31 cellular contexts compared by ENCODE assay signal in the genomic region with DNA sequence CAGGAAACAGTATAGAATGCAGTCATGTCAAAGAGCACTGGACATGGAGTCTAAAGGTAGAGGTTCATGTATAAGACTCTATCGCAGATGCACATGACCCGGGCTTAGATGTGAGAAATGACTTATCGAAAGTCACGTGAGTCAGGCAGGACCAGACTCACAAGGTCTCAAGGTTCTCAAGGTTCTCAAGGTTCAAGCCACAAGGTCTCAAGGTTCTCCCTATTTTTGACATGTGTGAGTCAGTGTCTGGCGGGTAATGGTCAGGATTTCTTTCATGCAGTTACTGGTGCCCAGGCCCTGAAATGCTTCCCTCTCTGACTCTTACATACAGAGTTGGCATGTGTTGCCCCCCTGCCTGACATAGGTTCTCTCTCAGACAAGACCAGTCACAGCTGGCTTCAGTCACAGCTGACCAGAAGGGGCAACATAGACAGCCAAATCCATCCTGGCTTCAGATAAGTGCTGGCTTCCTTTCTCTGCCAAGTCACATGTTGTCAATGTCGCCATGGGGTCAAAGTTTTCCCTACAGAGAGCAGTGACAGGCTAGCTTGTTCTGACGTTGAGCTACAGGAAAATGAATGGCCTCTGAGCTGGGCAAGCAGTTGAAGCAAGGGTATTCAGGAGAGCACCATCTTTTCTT. TPM values are rescaled to one million over a fixed set of nuclear protein-coding genes. Genes with fewer than 3 reads are reported as not detected.
DNase-seq lines count a peak whose midpoint lies in the region; ATAC-seq and TF ChIP-seq lines count a peak whose summit lies in the region.
"Had no signal": no experiment of that assay in that cellular context is flagged by ENCODE, and none has a peak within 500 bp of the region (broad histone marks: within the 10 kb centered on the region; RNA-seq: fewer than 3 reads in every experiment).

No MANE protein-coding gene starts in this region.

- no peak overlapping the region for H3K27ac ChIP-seq in colonic mucosa
- peak overlapping the region; percentile 81 to 94 (median 94) for H3K27ac ChIP-seq in gastrocnemius medialis
- H3K27ac ChIP-seq: 22Rv1, epithelial cell of prostate, PC-9, thoracic aorta had no signal

- H3K27me3 ChIP-seq in colonic mucosa (no peaks in the 10 kb centered on the region), gastrocnemius medialis (no peaks in the 10 kb centered on the region)

- peak; percentile 2 for DNase-seq in NCI-H146 (lab: John Stamatoyannopoulos, UW)
- no peak for DNase-seq in NCI-H146 treated with DMSO at 0.1 percent for 48 hours (lab: John Stamatoyannopoulos, UW; ENCODE audit: unreplicated experiment)
- peak; percentile 31 for DNase-seq in colonic mucosa
- DNase-seq in left colon = peak; percentile 20 to 27
- DNase-seq in gastrocnemius medialis = peak; percentile 19 to 60
- DNase-seq in stimulated activated naive CD4-positive, alpha-beta T cell (lab: John Stamatoyannopoulos, UW) = no peak
- DNase-seq: activated CD4-positive, alpha-beta T cell treated with anti-CD3 and anti-CD28 coated beads for 36 hours; activated CD8-positive, alpha-beta T cell treated with anti-CD3 and anti-CD28 coated beads, Interleukin-2, amount 10 ng/mL, durations not matched to agents 7 days and 5 days; activated naive CD4-positive, alpha-beta T cell treated with anti-CD3 and anti-CD28 coated beads for 36 hours; C1 segment of cervical spinal cord; COR-L47; DMS79; effector CD8-positive, alpha-beta T cell; GDM1; HCEC 1CT; NCI-H1092; NCI-H187; NCI-H524 treated with DMSO at 0.1 percent for 48 hours; occipital lobe; PC-9 had no signal

- no peaks in the 10 kb centered on the region for H3K36me3 ChIP-seq in colonic mucosa
- H3K36me3 ChIP-seq in gastrocnemius medialis = peaks cover 0 to 41% of the 10 kb centered on the region in 2 donors
- H3K36me3 ChIP-seq: thoracic aorta had no signal

- no peak for TF ChIP-seq POLR2A in gastrocnemius medialis (IDR thresholded peaks at IDR 0.05)

- no peak overlapping the region for H3K9ac ChIP-seq in colonic mucosa (ENCODE audit: low read depth in 2 of 2, low read length in 2 of 2)

- no peaks in the 10 kb centered on the region for H3K9me3 ChIP-seq in colonic mucosa
- H3K9me3 ChIP-seq in gastrocnemius medialis = no peaks in the 10 kb centered on the region
- H3K9me3 ChIP-seq: thoracic aorta had no signal

- in situ Hi-C loops in gastrocnemius medialis (cut with MboI; ENCODE audit: low sequenced_read_pairs in 4 of 4) = no loop called here

- H3K4me1 ChIP-seq in colonic mucosa = no peaks in the 10 kb centered on the region
- H3K4me1 ChIP-seq in gastrocnemius medialis = peaks cover 33 to 41% of the 10 kb centered on the region in 2 donors

- H3K4me3 ChIP-seq in colonic mucosa (no peak overlapping the region), gastrocnemius medialis (no peak overlapping the region)
- H3K4me3 ChIP-seq: lung, PC-9, smooth muscle cell, thoracic aorta had no signal

- ATAC-seq in left colon (peak; percentile 87), gastrocnemius medialis (peak; percentile 73 to 89), HG03280 (IDR thresholded peaks at IDR 0.05; ENCODE audit: unreplicated experiment) (no peak), GM19397 (IDR thresholded peaks at IDR 0.05; ENCODE audit: unreplicated experiment) (no peak)
- ATAC-seq: activated CD4-positive, alpha-beta T cell treated with anti-CD3 and anti-CD28 coated beads for 36 hours; activated CD8-positive, alpha-beta T cell treated with anti-CD3 and anti-CD28 coated beads, Interleukin-2, amount 10 ng/mL, durations not matched to agents 7 days and 5 days; natural killer cell treated with Interleukin-12 subunit alpha and Interleukin-12 subunit beta and Interleukin-15 and Interleukin-18, amount 100 ng/mL, for 72 hours had no signal

- TF ChIP-seq CTCF in colonic mucosa (IDR thresholded peaks at IDR 0.05) (no peak), gastrocnemius medialis (IDR thresholded peaks at IDR 0.05 in 4 of 5, conservative IDR thresholded peaks at IDR 0.05 in 1 of 5) (no peak)

- intact Hi-C loops in colonic mucosa (cut with DNase I) (no loop called here), left colon (cut with DNase I, micrococcal nuclease) (no loop called here), gastrocnemius medialis (cut with DNase I; ENCODE audit: low total_unique reads) (no loop called here)

RNA-seq across cellular contexts. Expression of a gene that starts 10.1 kb away (rescaled TPM):
- total RNA-seq in colonic mucosa (under 1 TPM in 1 of 2 donors, not detected in 1; 0.35 TPM), left colon (not detected), gastrocnemius medialis (100 to 1,000 TPM in 2 of 4 donors, 10 to 100 TPM in 1, 1 to 10 TPM in 1; 2.2 to 300 (median 89.5) TPM)
- total RNA-seq: activated CD4-positive, alpha-beta T cell treated with anti-CD3 and anti-CD28 coated beads for 36 hours; activated CD8-positive, alpha-beta T cell treated with anti-CD3 and anti-CD28 coated beads, Interleukin-2, amount 10 ng/mL, durations not matched to agents 7 days and 5 days; activated naive CD4-positive, alpha-beta T cell treated with anti-CD3 and anti-CD28 coated beads for 36 hours; M059J; mucosa of gallbladder; natural killer cell treated with Interleukin-12 subunit alpha and Interleukin-12 subunit beta and Interleukin-15 and Interleukin-18, amount 100 ng/mL, for 72 hours; PC-9; smooth muscle cell; T-helper 2 cell treated with Interferon-gamma antibody and Interleukin-4, amounts not matched to agents 100 ng/mL and 5 ng/mL, for 36 hours; thoracic aorta had no signal

RNA-seq across cellular contexts. Expression of a gene that starts 49.1 kb away (rescaled TPM):
- total RNA-seq in colonic mucosa = 10 to 100 TPM in 1 of 2 donors, 1 to 10 TPM in 1; 5.5 to 26.8 TPM
- 1 to 10 TPM; 4.3 to 7.4 TPM for total RNA-seq in left colon
- under 1 TPM in 3 of 4 donors, not detected in 1; 0.39 to 0.80 (median 0.78) TPM for total RNA-seq in gastrocnemius medialis
- total RNA-seq: thoracic aorta had no signal

Comparison
In these comparisons a context has a peak if more than half of its experiments do, and no peak if none do; other contexts are left out.
1. DNase-seq: peak in NCI-H146 (single experiment), colonic mucosa (single experiment), left colon (2 of 2) and gastrocnemius medialis (2 of 2); none in NCI-H146 treated with DMSO at 0.1 percent for 48 hours (single experiment) and stimulated activated naive CD4-positive, alpha-beta T cell (0 of 6).
2. ATAC-seq: peak in left colon (single experiment) and gastrocnemius medialis (2 of 2); none in HG03280 (single experiment) and GM19397 (single experiment).